ENCODE assay signal across 8 cellular contexts in the genomic region with DNA sequence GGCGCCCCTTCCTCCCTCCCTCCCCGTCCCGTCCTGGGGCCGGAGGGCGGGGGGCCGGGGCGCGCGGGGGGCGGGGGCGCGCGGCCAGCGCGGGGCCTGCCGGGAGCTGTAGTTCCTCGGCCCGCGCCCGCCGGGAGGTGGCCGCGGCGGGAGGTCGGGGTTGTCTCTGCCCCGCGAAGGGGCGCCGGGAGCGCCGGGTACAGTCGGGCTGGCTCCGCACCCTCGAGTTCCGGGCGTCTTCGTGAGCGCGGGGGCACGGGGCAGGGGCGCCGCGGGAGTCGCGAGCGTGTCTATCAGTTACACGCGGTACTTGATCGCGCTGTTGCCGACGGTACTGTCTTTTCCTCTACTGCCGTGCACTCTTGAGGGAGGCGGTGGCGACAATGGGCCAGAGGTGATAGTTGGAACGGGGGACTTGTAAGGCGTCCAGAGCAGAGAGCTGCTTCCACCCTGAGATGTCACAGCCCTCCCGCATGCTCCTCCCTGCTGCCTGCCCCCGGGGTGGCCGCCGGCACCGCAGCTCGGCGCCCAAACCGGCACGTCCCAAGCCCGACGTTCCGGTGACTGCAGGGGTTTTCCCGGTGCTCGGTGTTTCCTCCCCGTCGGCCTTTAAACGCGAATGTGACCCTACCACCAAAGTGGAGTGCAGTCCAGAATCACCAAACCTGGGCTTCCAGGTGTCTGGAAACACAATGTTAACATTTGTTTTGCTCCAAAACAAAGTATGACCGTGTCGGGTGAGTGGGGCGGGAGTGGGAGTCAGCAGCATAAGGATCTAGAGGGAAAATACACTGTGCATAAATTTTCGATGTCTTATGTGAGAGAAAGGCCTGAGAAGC. TPM values are rescaled to one million over a fixed set of nuclear protein-coding genes. Genes with fewer than 3 reads are reported as not detected.
A peak's percentile ranks its signal among the peaks of the same experiment; 100 is the strongest.
DNase-seq lines count a peak whose midpoint lies in the region; ATAC-seq and TF ChIP-seq lines count a peak whose summit lies in the region.

TSS of gene PRKD3 (minus strand) at position 48 of the 839 bp plus-strand sequence. CDS start 8,309 bp downstream, outside the sequence.

- peak within 1 kb of the TSS; percentile 93 to 98 (median 98) for H3K27ac Mint-ChIP-seq in CD4-positive, alpha-beta memory T cell
- H3K27ac Mint-ChIP-seq in neural crest cell (ENCODE audit: unreplicated experiment) = peak within 1 kb of the TSS; percentile 97

- no peaks in the 10 kb centered on the region for H3K9me3 ChIP-seq in CD4-positive, alpha-beta memory T cell (ENCODE audit: control insufficient read depth in 1 of 2, low read length in 2 of 2)
- H3K9me3 ChIP-seq in thymus (ENCODE audit: control insufficient read depth) = no peaks in the 10 kb centered on the region

- peak within 1 kb of the TSS; percentile 72 to 85 for H3K4me3 ChIP-seq in CD4-positive, alpha-beta memory T cell (ENCODE audit: low read length in 2 of 2)
- H3K4me3 ChIP-seq in fibroblast of villous mesenchyme (ENCODE audit: low read depth, low read length) (peak within 1 kb of the TSS; percentile 86), thymus (ENCODE audit: low read length) (peak within 1 kb of the TSS; percentile 90)

- H3K36me3 ChIP-seq in CD4-positive, alpha-beta memory T cell (ENCODE audit: insufficient read depth, low read length) = no peaks in the 10 kb centered on the region
- H3K36me3 ChIP-seq in thymus (ENCODE audit: control insufficient read depth, insufficient read depth) = no peaks in the 10 kb centered on the region

- 3% methylated on average over 79 of the region's 79 CpGs for WGBS in thymus

- intact Hi-C loops in CD4-positive, alpha-beta memory T cell (cut with micrococcal nuclease) = loop anchor here (1.0 to 10.0 kb wide), 3 partner anchors 19 to 1050 kb away; partner anchors contain the start of genes ATL2 and QPCT

- POLR2A ChIA-PET in CD4-positive, alpha-beta memory T cell (lab: Charles Lee; ENCODE audit: partially characterized antibody) = interaction anchor here (0.8 to 4.0 kb wide), 7 partner anchors 11 to 1426 kb away, joined by 3 to 15 read pairs (median 4); partner anchors contain the start of genes CEBPZ, NDUFAF7 and SRSF7

- CTCF ChIA-PET in CD4-positive, alpha-beta memory T cell (lab: Charles Lee; ENCODE audit: partially characterized antibody) = no interaction called here

- H3K27ac ChIP-seq in CD4-positive, alpha-beta memory T cell (ENCODE audit: low read depth, low read length) = peak within 1 kb of the TSS; percentile 39
- H3K27ac ChIP-seq in thymus (ENCODE audit: low read depth) = peak within 1 kb of the TSS; percentile 81

- DNase-seq in CD4-positive, alpha-beta memory T cell = peak; percentile 70 to 74 (median 73)
- DNase-seq in RKO (ENCODE audit: low spot score) (peak; percentile 20), activated gamma-delta T cell (lab: John Stamatoyannopoulos, UW) (peak; percentile 44), fibroblast of villous mesenchyme (ENCODE audit: low read depth) (peak; percentile 48), neural crest cell (ENCODE audit: low read depth, low spot score) (peak; percentile 65)

- H3K4me3 Mint-ChIP-seq in CD4-positive, alpha-beta memory T cell = peak within 1 kb of the TSS; percentile 97 to 99 (median 98)
- peak within 1 kb of the TSS; percentile 97 for H3K4me3 Mint-ChIP-seq in neural crest cell

- ATAC-seq in GM19395 (IDR thresholded peaks at IDR 0.05; ENCODE audit: unreplicated experiment) (peak; percentile 70), HG03460 (IDR thresholded peaks at IDR 0.05; ENCODE audit: unreplicated experiment) (peak; percentile 70)

- peaks cover 19 to 44% (median 27%) of the 10 kb centered on the region in 4 donors for H3K4me1 Mint-ChIP-seq in CD4-positive, alpha-beta memory T cell
- H3K4me1 Mint-ChIP-seq in neural crest cell = peaks cover 26% of the 10 kb centered on the region

- peaks cover 0 to 9% of the 10 kb centered on the region in 2 donors for H3K36me3 Mint-ChIP-seq in CD4-positive, alpha-beta memory T cell
- no peaks in the 10 kb centered on the region for H3K36me3 Mint-ChIP-seq in neural crest cell (ENCODE audit: low read depth)

- H3K9me3 Mint-ChIP-seq in CD4-positive, alpha-beta memory T cell = no peaks in the 10 kb centered on the region
- H3K9me3 Mint-ChIP-seq in neural crest cell = no peaks in the 10 kb centered on the region

- no peaks in the 10 kb centered on the region for H3K27me3 ChIP-seq in CD4-positive, alpha-beta memory T cell (ENCODE audit: insufficient read depth, low read length)
- peaks cover 17% of the 10 kb centered on the region for H3K27me3 ChIP-seq in thymus (ENCODE audit: control insufficient read depth, insufficient read depth)

- TF ChIP-seq CTCF in fibroblast of villous mesenchyme (IDR thresholded peaks at IDR 0.05; ENCODE audit: insufficient read depth, low read depth, low read length) (no peak), neural crest cell (conservative IDR thresholded peaks at IDR 0.05) (no peak)

- peaks cover 6 to 8% of the 10 kb centered on the region in 2 donors for H3K27me3 Mint-ChIP-seq in CD4-positive, alpha-beta memory T cell
- H3K27me3 Mint-ChIP-seq in neural crest cell (ENCODE audit: low read depth) = peaks cover 36% of the 10 kb centered on the region

- H3K4me1 ChIP-seq in CD4-positive, alpha-beta memory T cell (ENCODE audit: insufficient read depth, low read length) = peaks cover 36% of the 10 kb centered on the region
- peaks cover 9% of the 10 kb centered on the region for H3K4me1 ChIP-seq in thymus (ENCODE audit: control insufficient read depth, insufficient read depth, low read length)

RNA-seq across cellular contexts. Expression of gene PRKD3, which starts in this region (rescaled TPM):
- total RNA-seq in CD4-positive, alpha-beta memory T cell = 10 to 100 TPM; 34.6 to 37.7 TPM
- 10 to 100 TPM; 20.4 to 22.5 TPM for polyA plus RNA-seq in CD4-positive, alpha-beta memory T cell
- total RNA-seq in fibroblast of villous mesenchyme (59.9 and 85.9 TPM in 2 replicates), neural crest cell (62.6 and 68.3 TPM in 2 replicates)
- 12.6 TPM for polyA plus RNA-seq in thymus

Comparison
In these comparisons a context has a peak if more than half of its experiments do, and no peak if none do; other contexts are left out.
1. Peak in every context shown above with its lines: DNase-seq, ATAC-seq, H3K4me3 ChIP-seq and H3K27ac ChIP-seq.
2. DNase-seq: peak in every context shown above with its lines; median percentile 73 in CD4-positive, alpha-beta memory T cell; 65 in neural crest cell; 48 in fibroblast of villous mesenchyme; 44 in activated gamma-delta T cell; 20 in RKO.